In the genomic region with DNA sequence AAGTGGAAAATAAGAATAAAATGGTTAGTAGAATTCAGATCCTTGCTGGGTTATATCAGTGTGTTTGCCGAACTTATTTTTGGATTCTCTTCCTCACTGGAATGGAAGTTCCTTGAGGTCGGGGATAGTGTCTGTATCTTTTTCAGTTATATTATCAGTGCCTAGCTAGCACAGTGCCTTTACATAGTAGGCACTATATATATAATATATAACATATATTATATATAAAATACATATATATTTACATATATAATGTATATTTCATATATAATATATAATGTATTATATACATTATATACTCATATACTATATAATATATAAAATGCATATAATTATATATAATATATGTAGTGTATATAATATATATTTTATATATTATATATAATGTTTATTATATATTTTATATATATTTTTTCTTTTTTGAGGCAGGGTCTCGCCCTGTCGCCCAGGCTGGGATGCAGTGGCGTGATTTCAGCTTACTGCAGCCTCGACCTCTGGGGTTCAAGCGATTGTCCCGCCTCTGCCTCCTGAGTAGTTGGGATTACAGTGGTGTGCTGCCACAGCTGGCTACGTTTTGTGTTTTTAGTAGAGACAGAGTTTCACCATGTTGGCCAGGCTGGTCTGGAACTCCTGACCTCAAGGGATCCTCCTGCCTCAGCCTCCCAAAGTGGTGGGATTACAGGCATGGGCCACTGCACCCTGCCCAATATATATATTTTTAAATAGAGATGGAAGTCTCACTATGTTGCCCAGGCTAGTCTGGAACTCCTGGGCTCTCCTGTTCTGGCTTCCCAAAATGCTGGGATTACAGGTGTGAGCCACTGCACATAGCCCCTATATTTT, we compare ENCODE assay signal across 15 cellular contexts. TPM values are rescaled to one million over a fixed set of nuclear protein-coding genes. Genes with fewer than 3 reads are reported as not detected.
DNase-seq lines count a peak whose midpoint lies in the region; ATAC-seq and TF ChIP-seq lines count a peak whose summit lies in the region.
"Had no signal": no experiment of that assay in that cellular context is flagged by ENCODE, and none has a peak within 500 bp of the region (broad histone marks: within the 10 kb centered on the region; RNA-seq: fewer than 3 reads in every experiment).

No MANE protein-coding gene starts in this region.

- H3K9me3 Mint-ChIP-seq in CD4-positive, alpha-beta T cell = no peaks in the 10 kb centered on the region
- H3K9me3 Mint-ChIP-seq in activated naive CD4-positive, alpha-beta T cell treated with anti-CD3 and anti-CD28 coated beads, Interleukin-2, amount 50 U/mL, for 72 hours = no peaks in the 10 kb centered on the region
- no peaks in the 10 kb centered on the region for H3K9me3 Mint-ChIP-seq in natural killer cell

- H3K27ac ChIP-seq in CD4-positive, alpha-beta T cell (ENCODE audit: low read depth, low read length) = no peak overlapping the region
- no peak overlapping the region; the same call in 1 of the 2 replicates for H3K27ac ChIP-seq in HEK293 (ENCODE audit: extremely low read depth, low read depth, low read length)
- H3K27ac ChIP-seq: RWPE1, suprapubic skin, VCaP had no signal

- H3K4me3 Mint-ChIP-seq in CD4-positive, alpha-beta T cell = peak overlapping the region; percentile 84
- H3K4me3 Mint-ChIP-seq in natural killer cell = peak overlapping the region; percentile 85

- no peaks in the 10 kb centered on the region for H3K27me3 ChIP-seq in CD4-positive, alpha-beta T cell (ENCODE audit: control insufficient read depth, insufficient read depth, low read length)
- H3K27me3 ChIP-seq: suprapubic skin had no signal

- CTCF ChIA-PET in CD4-positive, alpha-beta T cell (lab: Charles Lee) = interaction anchor here (0.5 to 1.7 kb wide), 4 partner anchors 30 to 147 kb away, joined by 3 to 6 read pairs (median 3); no protein-coding TSS in a partner anchor
- CTCF ChIA-PET in HEK293 (lab: Yijun Ruan, JAX) = interaction anchor here (0.7 to 1.3 kb wide), 5 partner anchors 23 to 241 kb away, joined by 3 to 4 read pairs (median 3); no protein-coding TSS in a partner anchor

- H3K36me3 Mint-ChIP-seq in CD4-positive, alpha-beta T cell (ENCODE audit: low read depth) = peaks cover 12% of the 10 kb centered on the region
- H3K36me3 Mint-ChIP-seq in activated naive CD4-positive, alpha-beta T cell treated with anti-CD3 and anti-CD28 coated beads, Interleukin-2, amount 50 U/mL, for 72 hours = peaks cover 10 to 15% of the 10 kb centered on the region in 2 donors
- no peaks in the 10 kb centered on the region for H3K36me3 Mint-ChIP-seq in natural killer cell

- no peak for ATAC-seq in CD4-positive, alpha-beta T cell (ENCODE audit: poor library complexity)
- no peak for ATAC-seq in activated naive CD4-positive, alpha-beta T cell treated with anti-CD3 and anti-CD28 coated beads, Interleukin-2, amount 50 U/mL, for 72 hours
- no peak for ATAC-seq in natural killer cell
- ATAC-seq in GM19395 (IDR thresholded peaks at IDR 0.05; ENCODE audit: unreplicated experiment) = no peak
- no peak for ATAC-seq in GM21528 (IDR thresholded peaks at IDR 0.05; ENCODE audit: low FRiP score, unreplicated experiment)

- TF ChIP-seq CTCF in CD4-positive, alpha-beta T cell (IDR thresholded peaks at IDR 0.05) = no peak
- TF ChIP-seq CTCF in HEK293 (tag by site-specific recombination; IDR thresholded peaks at IDR 0.05) = no peak
- TF ChIP-seq CTCF in natural killer cell (IDR thresholded peaks at IDR 0.05) = no peak

- no peak overlapping the region for H3K4me3 ChIP-seq in HEK293 (ENCODE audit: low read depth, low read length)
- H3K4me3 ChIP-seq: lung had no signal

- peak overlapping the region; percentile 89 for H3K27ac Mint-ChIP-seq in CD4-positive, alpha-beta T cell
- H3K27ac Mint-ChIP-seq in activated naive CD4-positive, alpha-beta T cell treated with anti-CD3 and anti-CD28 coated beads, Interleukin-2, amount 50 U/mL, for 72 hours = peak overlapping the region; percentile 6 to 25
- H3K27ac Mint-ChIP-seq in natural killer cell = peak overlapping the region; percentile 87 to 90

- no peak for DNase-seq in CD4-positive, alpha-beta T cell
- no peak for DNase-seq in activated naive CD4-positive, alpha-beta T cell treated with anti-CD3 and anti-CD28 coated beads, Interleukin-2, amount 50 U/mL, for 72 hours (ENCODE audit: low spot score in 2 of 2)
- DNase-seq in natural killer cell (no peak), NAMALWA (ENCODE audit: low spot score) (no peak)
- no peak for DNase-seq in activated CD8-positive, alpha-beta memory T cell treated with anti-CD3 and anti-CD28 coated beads for 24 hours
- DNase-seq: amniotic stem cell, head of caudate nucleus, NCI-H2227 treated with DMSO at 0.1 percent for 48 hours had no signal

- POLR2A ChIA-PET in CD4-positive, alpha-beta T cell (lab: Charles Lee) = interaction anchor here (0.9 to 6.1 kb wide), 2 partner anchors 17 to 148 kb away, joined by 3 to 174 read pairs; a partner anchor contains a TSS
- POLR2A ChIA-PET in HEK293 (lab: Yijun Ruan, JAX) = no interaction called here

- intact Hi-C loops in CD4-positive, alpha-beta T cell (cut with DNase I, micrococcal nuclease) = loop anchor here (5.0 to 10.0 kb wide), 2 partner anchors 44 to 844 kb away; a partner anchor contains a TSS
- intact Hi-C loops in natural killer cell (cut with micrococcal nuclease) = loop anchor here (10.0 kb wide), 1 partner anchor 226 kb away; a partner anchor contains a TSS

- peaks cover 74% of the 10 kb centered on the region for H3K4me1 Mint-ChIP-seq in CD4-positive, alpha-beta T cell (ENCODE audit: low read depth)
- H3K4me1 Mint-ChIP-seq in natural killer cell = peaks cover 69 to 73% of the 10 kb centered on the region in 2 donors

- no peaks in the 10 kb centered on the region for H3K36me3 ChIP-seq in HEK293 (ENCODE audit: control insufficient read depth in 2 of 2, insufficient read depth in 1 of 2, low read length in 2 of 2)
- H3K36me3 ChIP-seq: suprapubic skin had no signal

- H3K4me1 ChIP-seq in HEK293 (ENCODE audit: control insufficient read depth, insufficient read depth, low read length) = peaks cover 30% of the 10 kb centered on the region

- no peaks in the 10 kb centered on the region for H3K9me3 ChIP-seq in CD4-positive, alpha-beta T cell (ENCODE audit: control insufficient read depth, low read length)
- H3K9me3 ChIP-seq in HEK293 (ENCODE audit: control insufficient read depth, insufficient read depth, low read depth, low read length) = no peaks in the 10 kb centered on the region
- H3K9me3 ChIP-seq: suprapubic skin had no signal

- no peaks in the 10 kb centered on the region for H3K27me3 Mint-ChIP-seq in CD4-positive, alpha-beta T cell
- no peaks in the 10 kb centered on the region for H3K27me3 Mint-ChIP-seq in natural killer cell (ENCODE audit: low read depth in 2 of 2)

TF ChIP-seq in HEK293, 187 proteins besides CTCF, POLR2A, EP300 and RAD21:
- TF ChIP-seq ZNF600 (tag by site-specific recombination; IDR thresholded peaks at IDR 0.05) = peak; percentile 83
- no peak for TF ChIP-seq ZNF366 (tag by site-specific recombination; conservative IDR thresholded peaks at IDR 0.05)

RNA-seq across cellular contexts. Expression of a gene that starts 3.2 kb away (rescaled TPM):
- 10 to 100 TPM; 84.8 to 94.4 TPM for total RNA-seq in CD4-positive, alpha-beta T cell
- 10 to 100 TPM; 64.2 to 90.1 TPM for total RNA-seq in activated naive CD4-positive, alpha-beta T cell treated with anti-CD3 and anti-CD28 coated beads, Interleukin-2, amount 50 U/mL, for 72 hours
- 100 to 1,000 TPM; 241 to 282 (median 263) TPM for total RNA-seq in natural killer cell

Comparison
In these comparisons a context has a peak if more than half of its experiments do, and no peak if none do; other contexts are left out.
1. H3K27ac Mint-ChIP-seq: peak in every context shown above with its lines; median percentile 89 in CD4-positive, alpha-beta T cell; 88 in natural killer cell; 16 in activated naive CD4-positive, alpha-beta T cell treated with anti-CD3 and anti-CD28 coated beads, Interleukin-2, amount 50 U/mL, for 72 hours.